Comparison of ENCODE assay signal across 16 cellular contexts in the genomic region with DNA sequence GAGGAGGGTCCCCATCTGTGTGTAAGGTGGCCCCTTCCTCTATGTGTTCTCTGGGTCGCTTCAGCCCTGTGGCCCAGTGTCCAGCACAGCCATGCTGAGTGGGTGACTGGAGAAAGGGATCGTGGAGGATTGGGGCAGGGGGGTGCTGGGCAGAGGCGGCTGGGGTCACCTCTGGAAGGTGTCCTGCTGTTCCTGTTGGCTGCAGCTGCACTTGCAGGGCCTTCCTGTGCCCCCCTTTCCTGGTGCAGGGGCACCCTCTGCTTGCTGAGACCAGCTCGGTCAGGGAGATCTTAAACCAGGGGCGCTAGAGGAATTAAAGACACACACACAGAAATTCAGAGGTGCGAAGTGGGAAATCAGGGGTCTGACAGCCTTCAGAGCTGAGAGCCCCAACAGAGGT. TPM values are rescaled to one million over a fixed set of nuclear protein-coding genes. Genes with fewer than 3 reads are reported as not detected.
A peak's percentile ranks its signal among the peaks of the same experiment; 100 is the strongest.
DNase-seq lines count a peak whose midpoint lies in the region; ATAC-seq and TF ChIP-seq lines count a peak whose summit lies in the region.
"Had no signal": no experiment of that assay in that cellular context is flagged by ENCODE, and none has a peak within 500 bp of the region (broad histone marks: within the 10 kb centered on the region; RNA-seq: fewer than 3 reads in every experiment).

No MANE protein-coding gene starts in this region.

- H3K36me3 ChIP-seq in SU-DHL-6 (ENCODE audit: low read length) (no peaks in the 10 kb centered on the region), upper lobe of left lung (peaks cover 0 to 15% (median 0%) of the 10 kb centered on the region in 4 donors), WERI-Rb-1 (no peaks in the 10 kb centered on the region)
- H3K36me3 ChIP-seq: pancreas had no signal

- no peaks in the 10 kb centered on the region; the same call in 1 of the 2 replicates for H3K9me3 ChIP-seq in SU-DHL-6 (ENCODE audit: insufficient read depth, low read length)
- H3K9me3 ChIP-seq in upper lobe of left lung: no peaks in the 10 kb centered on the region
- H3K9me3 ChIP-seq in WERI-Rb-1 (ENCODE audit: severe bottlenecking): no peaks in the 10 kb centered on the region
- H3K9me3 ChIP-seq: pancreas had no signal

- TF ChIP-seq POLR2A in upper lobe of left lung (IDR thresholded peaks at IDR 0.05): no peak

- no peaks in the 10 kb centered on the region for H3K27me3 Mint-ChIP-seq in effector memory CD8-positive, alpha-beta T cell

- H3K4me1 Mint-ChIP-seq in effector memory CD8-positive, alpha-beta T cell (ENCODE audit: low read depth in 2 of 2): peaks cover 71 to 72% of the 10 kb centered on the region in 2 donors

- TF ChIP-seq EP300 in upper lobe of left lung (IDR thresholded peaks at IDR 0.05): no peak

- H3F3A ChIP-seq in SU-DHL-6 (ENCODE audit: insufficient read depth): peaks cover 24% of the 10 kb centered on the region; the same call in 1 of the 2 replicates

- TF ChIP-seq CTCF in SU-DHL-6 (IDR thresholded peaks at IDR 0.05; ENCODE audit: insufficient read depth, low read length, poor library complexity, severe bottlenecking) (no peak), upper lobe of left lung (IDR thresholded peaks at IDR 0.05) (no peak), WERI-Rb-1 (IDR thresholded peaks at IDR 0.05; ENCODE audit: low read depth, low read length) (no peak)

- peak overlapping the region; percentile 50 for H3K9ac ChIP-seq in SU-DHL-6 (ENCODE audit: low read length)

- H3K9me2 ChIP-seq in SU-DHL-6 (replicated peaks; ENCODE audit: insufficient read depth, low read length): no peaks in the 10 kb centered on the region

- WGBS in upper lobe of left lung, 2 donors: 81 to 90% methylated on average over 3 to 6 of the region's 6 CpGs

- H2AFZ ChIP-seq in SU-DHL-6 (ENCODE audit: low read depth, low read length, severe bottlenecking): no peak overlapping the region

- H3K27ac ChIP-seq in SU-DHL-6 (ENCODE audit: low read depth, low read length) (peak overlapping the region; percentile 97), upper lobe of left lung (peak overlapping the region in 3 of 4 donors; percentile 34 to 79 (median 76)), WERI-Rb-1 (no peak overlapping the region)
- H3K27ac ChIP-seq: foreskin keratinocyte, pancreas had no signal

- peak; percentile 23 for DNase-seq in Right ventricle myocardium superior
- DNase-seq in left ventricle myocardium superior: no peak
- no peak for DNase-seq in effector memory CD8-positive, alpha-beta T cell
- no peak for DNase-seq in upper lobe of left lung
- no peak for DNase-seq in WERI-Rb-1
- DNase-seq in H4 (ENCODE audit: low spot score): no peak
- no peak for DNase-seq in COLO668 (lab: John Stamatoyannopoulos, UW; ENCODE audit: unreplicated experiment)
- DNase-seq: caudate nucleus, foreskin keratinocyte, midbrain, NCI-H187 treated with DMSO at 0.1 percent for 48 hours, NCI-H524 had no signal

- no peaks in the 10 kb centered on the region for H4K20me1 ChIP-seq in SU-DHL-6 (ENCODE audit: low read depth, low read length)

- no peaks in the 10 kb centered on the region for H3K27me3 ChIP-seq in SU-DHL-6 (ENCODE audit: low read length)
- H3K27me3 ChIP-seq in upper lobe of left lung: no peaks in the 10 kb centered on the region
- H3K27me3 ChIP-seq in WERI-Rb-1 (ENCODE audit: insufficient read depth, low read depth, severe bottlenecking): no peaks in the 10 kb centered on the region
- H3K27me3 ChIP-seq: pancreas had no signal

- ATAC-seq in Right ventricle myocardium superior (ENCODE audit: poor library complexity) (no peak), left ventricle myocardium superior (no peak), upper lobe of left lung (ENCODE audit: low FRiP score in 2 of 2) (no peak)
- no peak for ATAC-seq in effector memory CD8-positive, alpha-beta T cell (replicated peaks)
- ATAC-seq: foreskin keratinocyte, Panc1, pancreas had no signal

- H3K27ac Mint-ChIP-seq in effector memory CD8-positive, alpha-beta T cell: peak overlapping the region; percentile 93 to 99

- H3K4me3 Mint-ChIP-seq in effector memory CD8-positive, alpha-beta T cell: peak overlapping the region; percentile 80 to 94

- no peaks in the 10 kb centered on the region for H3K79me2 ChIP-seq in SU-DHL-6 (ENCODE audit: insufficient read depth, low read length)

- peak overlapping the region; percentile 78 for H3K4me2 ChIP-seq in SU-DHL-6 (ENCODE audit: low read depth, low read length, poor library complexity, severe bottlenecking)
- H3K4me2 ChIP-seq: smooth muscle cell had no signal

- peaks cover 0 to 14% (median 9%) of the 10 kb centered on the region in 4 donors for H3K4me1 ChIP-seq in upper lobe of left lung
- H3K4me1 ChIP-seq: foreskin keratinocyte, pancreas had no signal

- peaks cover 30% of the 10 kb centered on the region for H3K36me3 Mint-ChIP-seq in effector memory CD8-positive, alpha-beta T cell (ENCODE audit: insufficient read depth)

- intact Hi-C loops in Right ventricle myocardium superior (cut with DNase I) (no loop called here), left ventricle myocardium superior (cut with micrococcal nuclease) (no loop called here)

- peak overlapping the region; percentile 4 for H3K4me3 ChIP-seq in SU-DHL-6 (ENCODE audit: insufficient read depth, low read length, poor library complexity, severe bottlenecking)
- H3K4me3 ChIP-seq in upper lobe of left lung: no peak overlapping the region
- no peak overlapping the region for H3K4me3 ChIP-seq in WERI-Rb-1 (ENCODE audit: low read depth, low read length)
- H3K4me3 ChIP-seq: pancreas, smooth muscle cell had no signal

- H3K9me3 Mint-ChIP-seq in effector memory CD8-positive, alpha-beta T cell: no peaks in the 10 kb centered on the region

RNA-seq across cellular contexts. Expression of a gene that starts 11.1 kb away (rescaled TPM):
- total RNA-seq in Right ventricle myocardium superior (42.6 TPM), left ventricle myocardium superior (46.0 TPM), upper lobe of left lung (100 to 1,000 TPM in 3 of 6 donors, 10 to 100 TPM in 3; 31.4 to 220 (median 116) TPM)
- 15.8 and 24.1 TPM in 2 replicates for total RNA-seq in H4 (2014; rRNA removed; shearing (Covaris generic))

RNA-seq across cellular contexts. Expression of a gene that starts 22.5 kb away (rescaled TPM):
- total RNA-seq in Right ventricle myocardium superior (not detected), left ventricle myocardium superior (not detected), upper lobe of left lung (1 to 10 TPM in 1 of 6 donors, under 1 TPM in 3, not detected in 2; 0.17 to 1.0 (median 0.28) TPM)
- not detected in 2 replicates for total RNA-seq in H4 (2014; rRNA removed; shearing (Covaris generic))
- total RNA-seq: foreskin keratinocyte, smooth muscle cell had no signal

RNA-seq across cellular contexts. Expression of a gene that starts 30.2 kb away (rescaled TPM):
- total RNA-seq in Right ventricle myocardium superior: 1.3 TPM
- total RNA-seq in left ventricle myocardium superior: 2.8 TPM
- total RNA-seq in upper lobe of left lung: 10 to 100 TPM; 10.0 to 41.4 (median 20.5) TPM
- total RNA-seq in H4 (2014; rRNA removed; shearing (Covaris generic)): 0.87 and 0.94 TPM in 2 replicates

RNA-seq across cellular contexts. Expression of a gene that starts 35.8 kb away (rescaled TPM):
- total RNA-seq in Right ventricle myocardium superior (6.9 TPM), left ventricle myocardium superior (8.8 TPM), upper lobe of left lung (10 to 100 TPM; 13.8 to 25.2 (median 16.8) TPM)
- total RNA-seq in H4 (2014; rRNA removed; shearing (Covaris generic)): 5.2 and 8.6 TPM in 2 replicates

RNA-seq across cellular contexts. Expression of a gene that starts 39.8 kb away (rescaled TPM):
- total RNA-seq in Right ventricle myocardium superior (not detected), left ventricle myocardium superior (not detected), upper lobe of left lung (10 to 100 TPM; 18.5 to 98.5 (median 35.0) TPM)
- total RNA-seq in H4 (2014; rRNA removed; shearing (Covaris generic)): 0.25 TPM in 1 of 2 replicates, not detected in the other
